ENCODE assay signal across 1 cellular context in the genomic region with DNA sequence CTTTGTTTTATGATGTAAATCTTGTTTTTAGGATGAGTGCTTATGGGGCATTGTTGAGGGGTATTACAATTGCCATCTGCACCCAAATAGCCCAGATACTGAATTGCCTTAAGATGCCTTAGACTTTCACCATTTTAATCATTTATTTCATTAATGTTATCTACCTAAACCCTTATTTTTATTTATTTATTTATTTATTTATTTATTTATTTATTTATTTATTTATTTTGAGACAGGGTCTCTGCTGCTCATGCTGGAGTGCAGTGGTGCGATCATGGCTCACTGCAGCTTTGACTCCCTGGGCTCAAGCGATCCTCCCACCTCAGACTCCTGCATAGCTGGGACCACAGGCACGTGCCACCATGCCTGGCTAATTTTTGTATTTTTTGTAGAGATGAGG.
TF ChIP-seq lines count a peak whose summit lies in the region.

No MANE protein-coding gene starts in this region.

TF ChIP-seq in HEK293, 187 proteins besides CTCF, POLR2A, EP300 and RAD21 (continued from another document):
- TF ChIP-seq ZNF518A (tag by site-specific recombination; conservative IDR thresholded peaks at IDR 0.05; ENCODE audit: low read depth) (peak; percentile 84), ZNF394 (tag by site-specific recombination; IDR thresholded peaks at IDR 0.05; ENCODE audit: borderline replicate concordance) (peak; percentile 87; the same call in 1 of the 2 replicates), REST (tag by site-specific recombination; IDR thresholded peaks at IDR 0.05) (peak; percentile 69)
TF ChIP-seq in HEK293: peak in this region for 15.
